19 cellular contexts compared by ENCODE assay signal in the genomic region with DNA sequence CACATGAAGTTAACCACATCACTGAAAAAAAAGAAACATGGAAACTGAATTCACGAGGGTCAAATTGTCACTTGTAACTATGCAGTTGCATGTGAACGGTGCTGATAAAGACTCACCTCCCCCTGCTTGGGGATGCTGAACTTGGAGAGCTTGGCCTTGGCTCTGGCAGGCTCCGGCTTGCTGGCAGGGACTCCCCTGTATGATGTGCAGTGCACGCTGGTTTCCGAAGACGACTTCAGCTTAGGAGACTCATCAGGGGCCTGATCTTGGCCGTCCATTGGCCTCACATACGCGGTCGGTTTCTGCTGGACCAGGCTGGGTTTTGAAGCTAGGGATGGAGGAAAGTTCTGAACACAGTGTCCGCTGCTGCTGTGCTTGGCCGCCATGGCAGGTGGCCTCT.
DNase-seq lines count a peak whose midpoint lies in the region; TF ChIP-seq lines count a peak whose summit lies in the region.
"Had no signal": no experiment of that assay in that cellular context is flagged by ENCODE, and none has a peak within 500 bp of the region (broad histone marks: within the 10 kb centered on the region; RNA-seq: fewer than 3 reads in every experiment).

No MANE protein-coding gene starts in this region.

- H3K4me2 ChIP-seq in mesenchymal stem cell (ENCODE audit: low read length, poor library complexity, severe bottlenecking), result no peak overlapping the region
- H3K4me2 ChIP-seq: BLaER1, GM23338 had no signal

- no peak overlapping the region for H2AK5ac ChIP-seq in mesenchymal stem cell (ENCODE audit: low read length, severe bottlenecking)

- H3K23ac ChIP-seq in mesenchymal stem cell (ENCODE audit: low read length in 2 of 2), result no peak overlapping the region

- H3K27me3 ChIP-seq in mesenchymal stem cell (ENCODE audit: control insufficient read depth in 1 of 2, insufficient read depth in 1 of 2, low read length in 2 of 2) (peaks cover 0 to 21% of the 10 kb centered on the region in 2 experiments), thyroid gland (no peaks in the 10 kb centered on the region)
- H3K27me3 ChIP-seq: BLaER1 had no signal

- peaks cover 9% of the 10 kb centered on the region for H3K79me1 ChIP-seq in mesenchymal stem cell (replicated peaks; ENCODE audit: low read length, poor library complexity, severe bottlenecking)

- H3K4me3 ChIP-seq in mesenchymal stem cell (ENCODE audit: insufficient read depth in 1 of 2, low read depth in 1 of 2, low read length in 2 of 2) (no peak overlapping the region), thyroid gland (replicated peaks in 1 of 3) (no peak overlapping the region)
- H3K4me3 ChIP-seq: BLaER1, GM12878, GM23338, HAP-1 had no signal

- no peak for TF ChIP-seq POLR2A in thyroid gland (IDR thresholded peaks at IDR 0.05)

- H3K9ac ChIP-seq in mesenchymal stem cell (ENCODE audit: low read length), result no peak overlapping the region
- H3K9ac ChIP-seq: BLaER1 had no signal

- intact Hi-C loops in thyroid gland (cut with DNase I), result no loop called here

- TF ChIP-seq CTCF in 22Rv1 (IDR thresholded peaks at IDR 0.05) (no peak), C4-2B (conservative IDR thresholded peaks at IDR 0.05) (no peak), osteocyte (IDR thresholded peaks at IDR 0.05) (no peak), thyroid gland (IDR thresholded peaks at IDR 0.05) (no peak)

- H3K27ac Mint-ChIP-seq in osteocyte (ENCODE audit: unreplicated experiment), result peak overlapping the region; percentile 51
- H3K27ac Mint-ChIP-seq: B cell; CD4-positive, alpha-beta T cell; CD8-positive, alpha-beta memory T cell; GM23338; HFFc6 had no signal

- peaks cover 76% of the 10 kb centered on the region for H3K4me1 Mint-ChIP-seq in osteocyte (ENCODE audit: unreplicated experiment)

- H3K18ac ChIP-seq in mesenchymal stem cell (ENCODE audit: low read depth in 1 of 2, low read length in 2 of 2), result no peak overlapping the region

- H3K36me3 ChIP-seq in mesenchymal stem cell (ENCODE audit: control insufficient read depth in 1 of 2, insufficient read depth in 2 of 2, low read depth in 1 of 2, low read length in 2 of 2) (peaks cover 0 to 13% of the 10 kb centered on the region in 2 experiments), thyroid gland (no peaks in the 10 kb centered on the region)
- H3K36me3 ChIP-seq: HAP-1 had no signal

- H2BK15ac ChIP-seq in mesenchymal stem cell (ENCODE audit: low read depth, poor library complexity, severe bottlenecking), result peak overlapping the region; percentile 15

- peak overlapping the region; percentile 67 for H4K91ac ChIP-seq in mesenchymal stem cell (ENCODE audit: low read length)

- H3K4me3 Mint-ChIP-seq in osteocyte (ENCODE audit: unreplicated experiment), result no peak overlapping the region
- H3K4me3 Mint-ChIP-seq: B cell; CD14-positive monocyte; CD4-positive, alpha-beta T cell; CD8-positive, alpha-beta memory T cell; GM23338; HFFc6 had no signal

- WGBS in mesenchymal stem cell, result 95% methylated on average over 12 of the region's 12 CpGs
- WGBS in thyroid gland, 2 donors, result 88 to 95% methylated on average over 12 of the region's 12 CpGs

- H2BK12ac ChIP-seq in mesenchymal stem cell (ENCODE audit: low read length in 2 of 2), result peak overlapping the region in 1 of 2 experiments; percentile 28

- no peak overlapping the region for H2BK5ac ChIP-seq in mesenchymal stem cell (ENCODE audit: low read depth, low read length, poor library complexity, severe bottlenecking)

- H3K27me3 Mint-ChIP-seq in osteocyte (ENCODE audit: unreplicated experiment), result no peaks in the 10 kb centered on the region
- H3K27me3 Mint-ChIP-seq: B cell; CD4-positive, alpha-beta T cell had no signal

- H3K27ac ChIP-seq in 22Rv1 (peak overlapping the region; percentile 98), C4-2B (peak overlapping the region; percentile 2; the same call in 1 of the 2 replicates), mesenchymal stem cell (ENCODE audit: low read length, poor library complexity, severe bottlenecking) (no peak overlapping the region), thyroid gland (no peak overlapping the region)
- H3K27ac ChIP-seq: BLaER1 had no signal

- H4K8ac ChIP-seq in mesenchymal stem cell (ENCODE audit: low read length), result no peak overlapping the region

- no peaks in the 10 kb centered on the region for H3K9me3 Mint-ChIP-seq in osteocyte (ENCODE audit: unreplicated experiment)
- H3K9me3 Mint-ChIP-seq: CD14-positive monocyte; CD4-positive, alpha-beta T cell; CD8-positive, alpha-beta memory T cell; GM23338; HFFc6 had no signal

- peaks cover 68% of the 10 kb centered on the region for H3K36me3 Mint-ChIP-seq in osteocyte (ENCODE audit: unreplicated experiment)
- H3K36me3 Mint-ChIP-seq: CD8-positive, alpha-beta memory T cell had no signal

- no peak overlapping the region for H2BK120ac ChIP-seq in mesenchymal stem cell (ENCODE audit: low read depth, low read length)

- DNase-seq in mesenchymal stem cell (no peak), osteocyte (ENCODE audit: extremely low spot score, unreplicated experiment) (no peak), NCI-H2171 (lab: John Stamatoyannopoulos, UW) (no peak), thyroid gland (no peak)
- DNase-seq: CD4-positive, alpha-beta T cell; CD8-positive, alpha-beta memory T cell; DMS 273 treated with DMSO at 0.1 percent for 48 hours; DMS79; EL; GDM1; HFFc6 had no signal

- H3K14ac ChIP-seq in mesenchymal stem cell (ENCODE audit: low read length in 2 of 2), result no peak overlapping the region

- no peak overlapping the region for H3K4ac ChIP-seq in mesenchymal stem cell (ENCODE audit: low read depth in 1 of 2, low read length in 2 of 2)

- no peaks in the 10 kb centered on the region for H3K9me3 ChIP-seq in mesenchymal stem cell (ENCODE audit: control insufficient read depth, low read length)
- H3K9me3 ChIP-seq in thyroid gland, result no peaks in the 10 kb centered on the region
- H3K9me3 ChIP-seq: BLaER1, HAP-1 had no signal

- peaks cover 6% of the 10 kb centered on the region for H3K4me1 ChIP-seq in mesenchymal stem cell (ENCODE audit: control insufficient read depth, insufficient read depth, low read depth, low read length)
- H3K4me1 ChIP-seq in thyroid gland, result no peaks in the 10 kb centered on the region
- H3K4me1 ChIP-seq: HAP-1 had no signal

- no peak overlapping the region for H2AFZ ChIP-seq in mesenchymal stem cell (ENCODE audit: low read depth, low read length)
- H2AFZ ChIP-seq: GM23338 had no signal

Comparison
In these comparisons a context has a peak if more than half of its experiments do, and no peak if none do; other contexts are left out.
1. H3K27ac ChIP-seq: peak in 22Rv1 (single experiment) and C4-2B (single experiment); none in mesenchymal stem cell (single experiment) and thyroid gland (0 of 3).